ENCODE assay signal across 8 cellular contexts in the genomic region with DNA sequence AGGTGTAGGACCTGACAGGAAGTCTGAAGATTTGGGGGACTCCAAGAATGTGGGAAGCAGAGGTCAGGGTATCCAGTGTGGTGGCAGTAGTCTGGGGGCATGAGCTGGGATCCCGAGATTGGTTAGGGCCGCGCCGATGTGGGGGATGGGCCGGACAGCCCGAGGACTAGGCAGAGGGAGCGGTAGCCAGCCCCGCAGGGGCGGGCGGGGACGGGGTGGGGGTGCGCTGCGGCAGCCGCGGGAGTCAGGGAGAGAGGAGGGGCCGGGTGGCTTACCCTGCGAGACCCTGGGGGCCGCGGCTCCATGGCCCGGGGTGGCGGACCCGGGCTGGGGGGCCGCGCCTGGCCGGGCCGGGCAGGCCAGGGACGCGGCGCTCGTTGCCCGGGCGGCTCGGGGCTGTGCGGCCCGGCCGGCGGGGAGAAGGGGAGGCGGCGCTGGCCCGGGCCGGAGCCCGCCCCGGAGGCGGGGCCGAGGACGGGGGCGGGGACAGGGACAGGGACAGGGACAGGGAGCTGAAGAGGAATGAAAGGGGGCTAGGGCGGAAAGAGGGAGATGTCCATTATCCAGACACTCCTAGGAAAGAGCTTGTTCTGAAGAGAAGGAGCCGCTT. TPM values are rescaled to one million over a fixed set of nuclear protein-coding genes. Genes with fewer than 3 reads are reported as not detected.
DNase-seq lines count a peak whose midpoint lies in the region; ATAC-seq, FAIRE-seq and TF ChIP-seq lines count a peak whose summit lies in the region.

No MANE protein-coding gene starts in this region.

- intact Hi-C loops in Caco-2 (cut with micrococcal nuclease; ENCODE audit: unreplicated experiment) (loop anchor here (1.0 kb wide), 2 partner anchors 8 to 12 kb away; no protein-coding TSS in a partner anchor), left cardiac atrium (cut with DNase I) (no loop called here), prostate gland (cut with DNase I) (no loop called here)
- intact Hi-C loops in activated CD4-positive, alpha-beta memory T cell treated with anti-CD3 and anti-CD28 coated beads for 36 hours (cut with micrococcal nuclease), result loop anchor here (1.0 kb wide), 2 partner anchors 11 to 20 kb away; no protein-coding TSS in a partner anchor

- H3K4me1 ChIP-seq in Caco-2, result no peaks in the 10 kb centered on the region
- H3K4me1 ChIP-seq in prostate gland (replicated peaks), result peaks cover 4% of the 10 kb centered on the region

- DNase-seq in Caco-2, result peak; percentile 65 to 83
- DNase-seq in HuH-7 (ENCODE audit: low spot score), result peak; percentile 90
- peak; percentile 72 for DNase-seq in left cardiac atrium
- DNase-seq in prostate gland (ENCODE audit: low spot score), result no peak
- no peak for DNase-seq in D721Med (ENCODE audit: insufficient read length, low spot score)
- DNase-seq in GM12892 (ENCODE audit: insufficient read length), result no peak
- DNase-seq in activated CD4-positive, alpha-beta memory T cell treated with anti-CD3 and anti-CD28 coated beads for 36 hours, result no peak

- peak overlapping the region; percentile 39 for H3K4me3 ChIP-seq in Caco-2 (ENCODE audit: low read depth, low read length)
- H3K4me3 ChIP-seq in prostate gland, result peak overlapping the region; percentile 31 to 44

- H3K4me3 Mint-ChIP-seq in Caco-2 (ENCODE audit: unreplicated experiment), result peak overlapping the region; percentile 81
- H3K4me3 Mint-ChIP-seq in activated T-helper 17 cell treated with anti-CD3 and anti-CD28 coated beads, Interleukin-2, amount 50 U/mL, for 72 hours, result peak overlapping the region; percentile 49
- no peak overlapping the region for H3K4me3 Mint-ChIP-seq in activated CD4-positive, alpha-beta memory T cell treated with anti-CD3 and anti-CD28 coated beads for 36 hours

- 6% methylated on average over 42 of the region's 49 CpGs for WGBS in prostate gland

- CTCF ChIA-PET in Caco-2 (lab: Charles Lee), result interaction anchor here (0.6 to 2.9 kb wide), 22 partner anchors 8 to 164 kb away, joined by 3 to 28 read pairs (median 5); a partner anchor contains a TSS
- CTCF ChIA-PET in activated CD4-positive, alpha-beta memory T cell treated with anti-CD3 and anti-CD28 coated beads for 36 hours (lab: Charles Lee), result interaction anchor here (0.6 to 6.0 kb wide), 42 partner anchors 8 to 178 kb away, joined by 3 to 101 read pairs (median 6); a partner anchor contains a TSS

- TF ChIP-seq POLR2A in prostate gland (IDR thresholded peaks at IDR 0.05) (no peak), GM12892 (IDR thresholded peaks at IDR 0.05; ENCODE audit: low read depth, low read length) (no peak)

- no peaks in the 10 kb centered on the region for H3K9me3 Mint-ChIP-seq in Caco-2 (ENCODE audit: unreplicated experiment)
- H3K9me3 Mint-ChIP-seq in activated T-helper 17 cell treated with anti-CD3 and anti-CD28 coated beads, Interleukin-2, amount 50 U/mL, for 72 hours, result no peaks in the 10 kb centered on the region
- no peaks in the 10 kb centered on the region for H3K9me3 Mint-ChIP-seq in activated CD4-positive, alpha-beta memory T cell treated with anti-CD3 and anti-CD28 coated beads for 36 hours

- no peaks in the 10 kb centered on the region for H3K27me3 Mint-ChIP-seq in Caco-2 (ENCODE audit: insufficient read depth, unreplicated experiment)
- no peaks in the 10 kb centered on the region for H3K27me3 Mint-ChIP-seq in activated T-helper 17 cell treated with anti-CD3 and anti-CD28 coated beads, Interleukin-2, amount 50 U/mL, for 72 hours
- H3K27me3 Mint-ChIP-seq in activated CD4-positive, alpha-beta memory T cell treated with anti-CD3 and anti-CD28 coated beads for 36 hours, result no peaks in the 10 kb centered on the region

- peak overlapping the region; percentile 50 to 75 for H3K27ac ChIP-seq in prostate gland

- H3K36me3 ChIP-seq in Caco-2 (ENCODE audit: control insufficient read depth, insufficient read depth, low read length) (no peaks in the 10 kb centered on the region), prostate gland (no peaks in the 10 kb centered on the region)

- H3K27ac Mint-ChIP-seq in Caco-2 (ENCODE audit: unreplicated experiment), result no peak overlapping the region
- no peak overlapping the region for H3K27ac Mint-ChIP-seq in activated T-helper 17 cell treated with anti-CD3 and anti-CD28 coated beads, Interleukin-2, amount 50 U/mL, for 72 hours
- no peak overlapping the region for H3K27ac Mint-ChIP-seq in activated CD4-positive, alpha-beta memory T cell treated with anti-CD3 and anti-CD28 coated beads for 36 hours

- no peak for FAIRE-seq in D721Med (lab: Jason Lieb, UNC)
- FAIRE-seq in GM12892 (lab: Jason Lieb, UNC), result no peak

- POLR2A ChIA-PET in Caco-2 (lab: Charles Lee), result interaction anchor here (0.6 to 1.6 kb wide), 2 partner anchors 99 to 343 kb away, joined by 3 to 8 read pairs; a partner anchor contains a TSS
- POLR2A ChIA-PET in activated CD4-positive, alpha-beta memory T cell treated with anti-CD3 and anti-CD28 coated beads for 36 hours (lab: Charles Lee), result no interaction called here

- H3K27me3 ChIP-seq in Caco-2 (replicated peaks; ENCODE audit: control insufficient read depth, insufficient read depth, low read length), result no peaks in the 10 kb centered on the region
- H3K27me3 ChIP-seq in prostate gland (replicated peaks; ENCODE audit: insufficient read depth), result no peaks in the 10 kb centered on the region

- H3K9me3 ChIP-seq in Caco-2 (no peaks in the 10 kb centered on the region), prostate gland (no peaks in the 10 kb centered on the region)

- ATAC-seq in activated T-helper 17 cell treated with anti-CD3 and anti-CD28 coated beads, Interleukin-2, amount 50 U/mL, for 72 hours (replicated peaks), result peak; percentile 31
- ATAC-seq in left cardiac atrium, result peak; percentile 87 to 91

- BruUV-seq in Caco-2 (replicated peaks; lab: Mats Ljungman, UMichigan), result no TSS peak

- H3K36me3 Mint-ChIP-seq in Caco-2 (ENCODE audit: insufficient read depth, unreplicated experiment), result peaks cover 4% of the 10 kb centered on the region
- H3K36me3 Mint-ChIP-seq in activated T-helper 17 cell treated with anti-CD3 and anti-CD28 coated beads, Interleukin-2, amount 50 U/mL, for 72 hours (ENCODE audit: low read depth), result no peaks in the 10 kb centered on the region
- H3K36me3 Mint-ChIP-seq in activated CD4-positive, alpha-beta memory T cell treated with anti-CD3 and anti-CD28 coated beads for 36 hours, result no peaks in the 10 kb centered on the region

- H3K4me1 Mint-ChIP-seq in Caco-2 (ENCODE audit: low read depth, unreplicated experiment), result no peaks in the 10 kb centered on the region
- H3K4me1 Mint-ChIP-seq in activated T-helper 17 cell treated with anti-CD3 and anti-CD28 coated beads, Interleukin-2, amount 50 U/mL, for 72 hours, result peaks cover 4% of the 10 kb centered on the region
- peaks cover 10% of the 10 kb centered on the region for H3K4me1 Mint-ChIP-seq in activated CD4-positive, alpha-beta memory T cell treated with anti-CD3 and anti-CD28 coated beads for 36 hours (ENCODE audit: low read depth)

- TF ChIP-seq CTCF in Caco-2 (IDR thresholded peaks at IDR 0.05; ENCODE audit: insufficient read depth in 1 of 2, low read depth in 1 of 2, low read length in 1 of 2, severe bottlenecking in 1 of 2, unreplicated experiment in 1 of 2), result no peak
- no peak for TF ChIP-seq CTCF in prostate gland (IDR thresholded peaks at IDR 0.05)
- no peak for TF ChIP-seq CTCF in D721Med (IDR thresholded peaks at IDR 0.05; ENCODE audit: insufficient read depth, missing control alignments)

RNA-seq across cellular contexts. Expression of a gene that starts 5.6 kb away (rescaled TPM):
- 8.4 and 9.4 TPM in 2 replicates for total RNA-seq in Caco-2 (2022)
- total RNA-seq in activated T-helper 17 cell treated with anti-CD3 and anti-CD28 coated beads, Interleukin-2, amount 50 U/mL, for 72 hours, result 1 to 10 TPM in 1 of 2 donors, under 1 TPM in 1; 0.48 to 2.6 TPM
- total RNA-seq in left cardiac atrium, result 10 to 100 TPM; 20.4 to 24.2 TPM
- 10 to 100 TPM; 29.4 to 42.4 TPM for total RNA-seq in prostate gland
- polyA plus RNA-seq in GM12892 (2012; ENCODE audit: missing spikeins), result 1.1 TPM
- total RNA-seq in activated CD4-positive, alpha-beta memory T cell treated with anti-CD3 and anti-CD28 coated beads for 36 hours, result 1 to 10 TPM; 1.3 TPM

RNA-seq across cellular contexts. Expression of a gene that starts 14.6 kb away (rescaled TPM):
- total RNA-seq in Caco-2 (2022) (not detected in 2 replicates), left cardiac atrium (under 1 TPM; 0.29 to 0.55 TPM), prostate gland (under 1 TPM in 1 of 2 donors, not detected in 1; 0.97 TPM)
- total RNA-seq in activated T-helper 17 cell treated with anti-CD3 and anti-CD28 coated beads, Interleukin-2, amount 50 U/mL, for 72 hours, result 1 to 10 TPM in 1 of 2 donors, under 1 TPM in 1; 0.24 to 2.2 TPM
- polyA plus RNA-seq in GM12892 (2012; ENCODE audit: missing spikeins), result 1.9 TPM
- total RNA-seq in activated CD4-positive, alpha-beta memory T cell treated with anti-CD3 and anti-CD28 coated beads for 36 hours, result 1 to 10 TPM; 2.4 to 2.6 TPM

RNA-seq across cellular contexts. Expression of a gene that starts 40.2 kb away (rescaled TPM):
- total RNA-seq in Caco-2 (2022) (17.3 and 22.3 TPM in 2 replicates), left cardiac atrium (100 to 1,000 TPM in 1 of 2 donors, 10 to 100 TPM in 1; 45.7 to 133 TPM), prostate gland (10 to 100 TPM; 44.2 to 99.4 TPM)
- 100 to 1,000 TPM in 1 of 2 donors, 10 to 100 TPM in 1; 29.9 to 211 TPM for total RNA-seq in activated T-helper 17 cell treated with anti-CD3 and anti-CD28 coated beads, Interleukin-2, amount 50 U/mL, for 72 hours
- polyA plus RNA-seq in GM12892 (2012; ENCODE audit: missing spikeins), result 1.8 TPM
- total RNA-seq in activated CD4-positive, alpha-beta memory T cell treated with anti-CD3 and anti-CD28 coated beads for 36 hours, result 10 to 100 TPM; 33.8 to 34.9 TPM

RNA-seq across cellular contexts. Expression of a gene that starts 54.0 kb away (rescaled TPM):
- total RNA-seq in Caco-2 (2022), result 129 and 133 TPM in 2 replicates
- total RNA-seq in activated T-helper 17 cell treated with anti-CD3 and anti-CD28 coated beads, Interleukin-2, amount 50 U/mL, for 72 hours, result 10 to 100 TPM; 75.4 to 86.8 TPM
- total RNA-seq in left cardiac atrium, result 100 to 1,000 TPM; 118 to 131 TPM
- total RNA-seq in prostate gland, result 100 to 1,000 TPM in 1 of 2 donors, 10 to 100 TPM in 1; 83.1 to 192 TPM
- polyA plus RNA-seq in GM12892 (2012; ENCODE audit: missing spikeins), result 175 TPM
- 100 to 1,000 TPM in 1 of 2 experiments, 10 to 100 TPM in 1; 99.0 to 110 TPM for total RNA-seq in activated CD4-positive, alpha-beta memory T cell treated with anti-CD3 and anti-CD28 coated beads for 36 hours

Comparison
In these comparisons a context has a peak if more than half of its experiments do, and no peak if none do; other contexts are left out.
1. DNase-seq: peak in Caco-2 (2 of 2), HuH-7 (single experiment) and left cardiac atrium (single experiment); none in prostate gland (single experiment), D721Med (single experiment), GM12892 (single experiment) and activated CD4-positive, alpha-beta memory T cell treated with anti-CD3 and anti-CD28 coated beads for 36 hours (single experiment).
2. intact Hi-C loops: an anchor here in Caco-2 (1.0 kb wide) and activated CD4-positive, alpha-beta memory T cell treated with anti-CD3 and anti-CD28 coated beads for 36 hours (1.0 kb wide); none called in left cardiac atrium and prostate gland.